In genomic region chr4:6641164-6641970, GRCh38 we compare ENCODE assay signal across 8 cellular contexts. TPM values are rescaled to one million over a fixed set of nuclear protein-coding genes. Genes with fewer than 3 reads are reported as not detected.
DNase-seq lines count a peak whose midpoint lies in the region; ATAC-seq and TF ChIP-seq lines count a peak whose summit lies in the region.

No MANE protein-coding gene starts in this region.

- peaks cover 49% of the 10 kb centered on the region for H3K36me3 Mint-ChIP-seq in stimulated activated effector memory CD8-positive, alpha-beta T cell treated with anti-CD3 and anti-CD28 coated beads, Interleukin-12 subunit alpha, Interleukin-12 subunit beta, amount 100 ng/mL, for 72 hours

- ATAC-seq in GM19372 (IDR thresholded peaks at IDR 0.05; ENCODE audit: low read depth, unreplicated experiment) (peak; percentile 31), HG03460 (IDR thresholded peaks at IDR 0.05; ENCODE audit: unreplicated experiment) (peak; percentile 12)
- ATAC-seq in activated CD4-positive, CD25-positive, alpha-beta regulatory T cell treated with anti-CD3 and anti-CD28 coated beads, Interleukin-2, amount 50 U/mL, for 24 hours, result peak; percentile 52 to 56
- ATAC-seq in stimulated activated effector memory CD8-positive, alpha-beta T cell treated with anti-CD3 and anti-CD28 coated beads, Interleukin-12 subunit alpha, Interleukin-12 subunit beta, amount 100 ng/mL, for 72 hours, result peak; percentile 68

- no peaks in the 10 kb centered on the region for H3K9me3 Mint-ChIP-seq in stimulated activated effector memory CD8-positive, alpha-beta T cell treated with anti-CD3 and anti-CD28 coated beads, Interleukin-12 subunit alpha, Interleukin-12 subunit beta, amount 100 ng/mL, for 72 hours

- H3K4me3 Mint-ChIP-seq in stimulated activated effector memory CD8-positive, alpha-beta T cell treated with anti-CD3 and anti-CD28 coated beads, Interleukin-12 subunit alpha, Interleukin-12 subunit beta, amount 100 ng/mL, for 72 hours, result peak overlapping the region; percentile 100

- peak overlapping the region; percentile 100 for H3K27ac Mint-ChIP-seq in stimulated activated effector memory CD8-positive, alpha-beta T cell treated with anti-CD3 and anti-CD28 coated beads, Interleukin-12 subunit alpha, Interleukin-12 subunit beta, amount 100 ng/mL, for 72 hours

- intact Hi-C loops in dorsolateral prefrontal cortex (cut with DNase I), result loop anchor here (2.0 to 5.0 kb wide), 3 partner anchors 33 to 75 kb away; partner anchors contain the start of genes BLOC1S4 (in 1 of the 2) and MAN2B2 (in 1 of the 2)

- DNase-seq in AG10803 (ENCODE audit: low read depth), result peak; percentile 42
- DNase-seq in dorsolateral prefrontal cortex, result peak in 2 of 10 donors; percentile 12 to 40
- peak; percentile 65 to 67 for DNase-seq in lung microvascular endothelial cell (ENCODE audit: low read depth in 2 of 2)
- peak in 1 of 2 donors; percentile 65 for DNase-seq in stimulated activated effector memory CD8-positive, alpha-beta T cell treated with anti-CD3 and anti-CD28 coated beads, Interleukin-12 subunit alpha, Interleukin-12 subunit beta, amount 100 ng/mL, for 72 hours (ENCODE audit: low spot score in 2 of 2)
- DNase-seq in epidermal melanocyte (ENCODE audit: insufficient read length, low spot score), result no peak

- peaks cover 46% of the 10 kb centered on the region for H3K4me1 Mint-ChIP-seq in stimulated activated effector memory CD8-positive, alpha-beta T cell treated with anti-CD3 and anti-CD28 coated beads, Interleukin-12 subunit alpha, Interleukin-12 subunit beta, amount 100 ng/mL, for 72 hours

- TF ChIP-seq CTCF in AG10803 (conservative IDR thresholded peaks at IDR 0.05; ENCODE audit: low read length), result no peak
- no peak for TF ChIP-seq CTCF in dorsolateral prefrontal cortex (IDR thresholded peaks at IDR 0.05 in 54 of 56, conservative IDR thresholded peaks at IDR 0.05 in 2 of 56; ENCODE audit: low read depth in 1 of 56, partially characterized antibody in 56 of 56)

- no peaks in the 10 kb centered on the region for H3K27me3 ChIP-seq in dorsolateral prefrontal cortex

- H3K27ac ChIP-seq in dorsolateral prefrontal cortex, result peak overlapping the region; percentile 66 to 99 (median 96)

- H3K4me3 ChIP-seq in AG10803 (ENCODE audit: low read length) (peak overlapping the region; percentile 76), dorsolateral prefrontal cortex (peak overlapping the region; percentile 68 to 98 (median 92))

RNA-seq across cellular contexts. Expression of gene MRFAP1, which starts 0.9 kb away (rescaled TPM):
- total RNA-seq in dorsolateral prefrontal cortex (100 to 1,000 TPM; 242 to 474 (median 356) TPM), lung microvascular endothelial cell (88.7 and 98.2 TPM in 2 replicates)

RNA-seq across cellular contexts. Expression of gene S100P, which starts 52.3 kb away (rescaled TPM):
- total RNA-seq in dorsolateral prefrontal cortex (10 to 100 TPM in 1 of 120 experiments, 1 to 10 TPM in 41, under 1 TPM in 16, not detected in 62; 0.37 to 12.9 (median 1.8) TPM), lung microvascular endothelial cell (0.22 and 0.40 TPM in 2 replicates)

Comparison
In these comparisons a context has a peak if more than half of its experiments do, and no peak if none do; other contexts are left out.
1. ATAC-seq: peak in every context shown above with its lines; median percentile 68 in stimulated activated effector memory CD8-positive, alpha-beta T cell treated with anti-CD3 and anti-CD28 coated beads, Interleukin-12 subunit alpha, Interleukin-12 subunit beta, amount 100 ng/mL, for 72 hours; 54 in activated CD4-positive, CD25-positive, alpha-beta regulatory T cell treated with anti-CD3 and anti-CD28 coated beads, Interleukin-2, amount 50 U/mL, for 24 hours; 31 in GM19372; 12 in HG03460.